Comparison of ENCODE assay signal across 16 cellular contexts in the genomic region with DNA sequence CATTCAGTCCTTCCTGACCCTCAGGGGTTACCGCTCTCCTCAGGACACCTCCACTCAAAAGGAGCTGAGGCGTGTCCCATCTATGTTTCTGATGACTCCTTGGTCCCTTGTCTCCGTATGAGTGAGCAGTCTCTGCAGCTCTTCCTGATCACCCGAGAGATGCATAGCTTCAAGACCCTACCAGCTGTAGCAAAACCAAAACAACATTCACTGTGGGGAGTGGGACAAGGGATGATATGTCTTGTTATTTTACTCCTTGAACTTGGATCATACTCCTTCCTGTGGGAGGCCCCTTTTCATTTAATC. TPM values are rescaled to one million over a fixed set of nuclear protein-coding genes. Genes with fewer than 3 reads are reported as not detected.
A peak's percentile ranks its signal among the peaks of the same experiment; 100 is the strongest.
DNase-seq lines count a peak whose midpoint lies in the region; ATAC-seq and TF ChIP-seq lines count a peak whose summit lies in the region.
"Had no signal": no experiment of that assay in that cellular context is flagged by ENCODE, and none has a peak within 500 bp of the region (broad histone marks: within the 10 kb centered on the region; RNA-seq: fewer than 3 reads in every experiment).

No MANE protein-coding gene starts in this region.

- H4K20me1 ChIP-seq in GM23338 (replicated peaks; ENCODE audit: insufficient read depth), result peaks cover 58% of the 10 kb centered on the region

- H3K27me3 ChIP-seq in Caco-2 (replicated peaks; ENCODE audit: control insufficient read depth, insufficient read depth, low read length) (no peaks in the 10 kb centered on the region), GM23338 (ENCODE audit: insufficient read depth) (no peaks in the 10 kb centered on the region)
- H3K27me3 ChIP-seq: SJSA1 had no signal

- H3K9me3 Mint-ChIP-seq in Caco-2 (ENCODE audit: unreplicated experiment) (no peaks in the 10 kb centered on the region), GM23338 (no peaks in the 10 kb centered on the region)
- H3K9me3 Mint-ChIP-seq: stimulated activated naive B cell treated with anti-CD40 and anti-IgM and Interleukin-4, amounts not matched to agents 10 μg/mL and 1 μg/mL and 100 μg/mL, for 72 hours had no signal

- H3K4me3 Mint-ChIP-seq in Caco-2 (ENCODE audit: unreplicated experiment) (no peak overlapping the region), GM23338 (no peak overlapping the region; the same call in 2 of the 3 replicates)
- H3K4me3 Mint-ChIP-seq: stimulated activated naive B cell treated with anti-CD40 and anti-IgM and Interleukin-4, amounts not matched to agents 10 μg/mL and 1 μg/mL and 100 μg/mL, for 72 hours had no signal

- intact Hi-C loops in Caco-2 (cut with micrococcal nuclease; ENCODE audit: unreplicated experiment), result no loop called here

- H3K27me3 Mint-ChIP-seq in Caco-2 (ENCODE audit: insufficient read depth, unreplicated experiment) (no peaks in the 10 kb centered on the region), GM23338 (ENCODE audit: insufficient read depth, low read depth, poor library complexity) (peaks cover 7% of the 10 kb centered on the region)
- H3K27me3 Mint-ChIP-seq: stimulated activated naive B cell treated with anti-CD40 and anti-IgM and Interleukin-4, amounts not matched to agents 10 μg/mL and 1 μg/mL and 100 μg/mL, for 72 hours had no signal

- POLR2A ChIA-PET in Caco-2 (lab: Charles Lee), result interaction anchor here (1.1 kb wide), 1 partner anchor 51 kb away, joined by 4 read pairs; no protein-coding TSS in a partner anchor

- H3K27ac ChIP-seq in GM23338 (ENCODE audit: low read depth), result peak overlapping the region; percentile 55; the same call in 1 of the 2 replicates
- H3K27ac ChIP-seq: SJSA1 had no signal

- H3K27ac Mint-ChIP-seq in Caco-2 (ENCODE audit: unreplicated experiment), result peak overlapping the region; percentile 31
- H3K27ac Mint-ChIP-seq in GM23338, result 0 out of 2 replicates have a peak overlapping the region, but pooled peaks have one; percentile 1
- H3K27ac Mint-ChIP-seq: stimulated activated naive B cell treated with anti-CD40 and anti-IgM and Interleukin-4, amounts not matched to agents 10 μg/mL and 1 μg/mL and 100 μg/mL, for 72 hours had no signal

- peaks cover 45% of the 10 kb centered on the region for H3K4me1 Mint-ChIP-seq in Caco-2 (ENCODE audit: low read depth, unreplicated experiment)
- H3K4me1 Mint-ChIP-seq in GM23338, result peaks cover 35% of the 10 kb centered on the region

- H2AFZ ChIP-seq in GM23338, result no peak overlapping the region

- no peaks in the 10 kb centered on the region for H3K9me3 ChIP-seq in Caco-2
- H3K9me3 ChIP-seq: HAP-1, SJSA1 had no signal

- H3K36me3 ChIP-seq in Caco-2 (ENCODE audit: control insufficient read depth, insufficient read depth, low read length) (peaks cover 2% of the 10 kb centered on the region), GM23338 (ENCODE audit: insufficient read depth) (no peaks in the 10 kb centered on the region)
- H3K36me3 ChIP-seq: HAP-1, SJSA1 had no signal

- CTCF ChIA-PET in Caco-2 (lab: Charles Lee), result no interaction called here

- peaks cover 3% of the 10 kb centered on the region; the same call in 1 of the 2 replicates for H3F3A ChIP-seq in GM23338 (replicated peaks; ENCODE audit: low read depth)

- no peaks in the 10 kb centered on the region for H3K9me2 ChIP-seq in GM23338 (ENCODE audit: insufficient read depth)

- peaks cover 83% of the 10 kb centered on the region for H3K36me3 Mint-ChIP-seq in Caco-2 (ENCODE audit: insufficient read depth, unreplicated experiment)
- H3K36me3 Mint-ChIP-seq in GM23338 (ENCODE audit: low read depth), result peaks cover 10% of the 10 kb centered on the region; the same call in 1 of the 3 replicates

- BruUV-seq in Caco-2 (replicated peaks; lab: Mats Ljungman, UMichigan), result no TSS peak

- no peak for TF ChIP-seq CTCF in Caco-2 (IDR thresholded peaks at IDR 0.05; ENCODE audit: insufficient read depth in 1 of 2, low read depth in 1 of 2, low read length in 1 of 2, severe bottlenecking in 1 of 2, unreplicated experiment in 1 of 2)
- TF ChIP-seq CTCF in GM23338 (conservative IDR thresholded peaks at IDR 0.05; ENCODE audit: low read depth in 2 of 2), result no peak

- peaks cover 82% of the 10 kb centered on the region for H3K4me1 ChIP-seq in Caco-2
- H3K4me1 ChIP-seq in GM23338 (ENCODE audit: insufficient read depth), result peaks cover 32% of the 10 kb centered on the region
- H3K4me1 ChIP-seq: HAP-1, SJSA1 had no signal

- H3K79me2 ChIP-seq in GM23338 (replicated peaks; ENCODE audit: insufficient read depth), result peaks cover 99% of the 10 kb centered on the region

- DNase-seq in Caco-2 (no peak), GM23338 (ENCODE audit: low spot score) (no peak), nucleus accumbens (lab: John Stamatoyannopoulos, UW) (no peak)
- DNase-seq in activated naive CD4-positive, alpha-beta T cell treated with anti-CD3 and anti-CD28 coated beads, Interleukin-2, amount 50 U/mL, for 16 hours, result no peak
- no peak for DNase-seq in activated CD4-positive, CD25-positive, alpha-beta regulatory T cell (lab: John Stamatoyannopoulos, UW)
- DNase-seq: cortex of kidney; DMS153; Karpas-422; left ventricle myocardium superior; stimulated activated CD4-positive, alpha-beta T cell treated with anti-CD3 and anti-CD28 coated beads, Interleukin-4, amount 100 ng/mL, for 24 hours; stimulated activated naive B cell treated with anti-CD40 and anti-IgM and Interleukin-4, amounts not matched to agents 10 μg/mL and 1 μg/mL and 100 μg/mL, for 72 hours had no signal

- ATAC-seq in GM19324 (IDR thresholded peaks at IDR 0.05; ENCODE audit: low FRiP score, unreplicated experiment) (peak; percentile 28), GM23338 (no peak), HG03558 (IDR thresholded peaks at IDR 0.05; ENCODE audit: extremely low read depth, unreplicated experiment) (peak; percentile 20), HG02678 (IDR thresholded peaks at IDR 0.05; ENCODE audit: unreplicated experiment) (no peak)
- ATAC-seq: left ventricle myocardium superior had no signal

- no peak overlapping the region for H3K4me2 ChIP-seq in GM23338

- no peak overlapping the region for H3K4me3 ChIP-seq in Caco-2 (ENCODE audit: low read depth, low read length)
- no peak overlapping the region for H3K4me3 ChIP-seq in GM23338
- H3K4me3 ChIP-seq: HAP-1, SJSA1 had no signal

TF ChIP-seq in GM23338, 12 proteins besides CTCF, POLR2A, EP300 and RAD21 (continues in another document):
- TF ChIP-seq STAT1 (IDR thresholded peaks at IDR 0.05; ENCODE audit: unreplicated experiment), result no peak
- TF ChIP-seq EZH2phosphoT487 (IDR thresholded peaks at IDR 0.05; ENCODE audit: unreplicated experiment), result no peak
- TF ChIP-seq JUNB (IDR thresholded peaks at IDR 0.05; ENCODE audit: unreplicated experiment), result no peak
- no peak for TF ChIP-seq ZNF331 (CRISPR knock-in tag; IDR thresholded peaks at IDR 0.05; ENCODE audit: low read depth)
- no peak for TF ChIP-seq REST (IDR thresholded peaks at IDR 0.05; ENCODE audit: unreplicated experiment)
- TF ChIP-seq NANOG (IDR thresholded peaks at IDR 0.05; ENCODE audit: borderline replicate concordance), result no peak
- TF ChIP-seq EZH2 (IDR thresholded peaks at IDR 0.05; ENCODE audit: low read depth, unreplicated experiment), result no peak

RNA-seq across cellular contexts. Expression of gene GLDC, which starts 14.4 kb away (rescaled TPM):
- 276 and 320 TPM in 2 replicates for total RNA-seq in Caco-2 (2022)
- total RNA-seq in GM23338 (2014; rRNA removed; shearing (Covaris generic)), result 133 and 139 TPM in 2 replicates
- 63.5 and 71.9 TPM in 2 replicates for polyA plus RNA-seq in GM23338 (2016; fragmentation: Nextera tagmentation; extraction: Ambion mirVana)
- total RNA-seq: left ventricle myocardium superior had no signal

Comparison
In these comparisons a context has a peak if more than half of its experiments do, and no peak if none do; other contexts are left out.
1. ATAC-seq: peak in GM19324 (single experiment) and HG03558 (single experiment); none in GM23338 (single experiment) and HG02678 (single experiment).